ENCODE assay signal across 22 cellular contexts in the genomic region with DNA sequence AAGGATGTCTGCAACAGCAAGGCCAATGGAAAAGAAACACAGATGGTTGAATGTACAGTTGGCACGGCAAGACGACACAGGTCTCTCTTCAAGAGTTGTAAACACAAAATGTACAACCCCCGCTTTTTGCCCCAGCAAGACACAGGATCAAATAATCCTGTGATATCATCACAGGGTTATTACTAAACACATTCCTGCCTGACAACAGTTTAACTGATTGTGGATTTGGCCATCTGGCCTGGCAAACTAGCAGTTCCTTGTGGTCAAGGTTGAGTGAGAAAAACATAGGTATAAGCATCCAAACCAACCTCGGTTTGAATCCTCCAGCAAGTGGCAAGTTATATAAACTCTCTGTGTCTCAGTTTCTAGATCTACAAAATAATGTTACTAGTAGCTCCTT. TPM values are rescaled to one million over a fixed set of nuclear protein-coding genes. Genes with fewer than 3 reads are reported as not detected.
DNase-seq lines count a peak whose midpoint lies in the region; TF ChIP-seq lines count a peak whose summit lies in the region.
"Had no signal": no experiment of that assay in that cellular context is flagged by ENCODE, and none has a peak within 500 bp of the region (broad histone marks: within the 10 kb centered on the region; RNA-seq: fewer than 3 reads in every experiment).

No MANE protein-coding gene starts in this region.

- TF ChIP-seq CTCF in AG04450 (IDR thresholded peaks at IDR 0.05; ENCODE audit: low read depth, low read length) (no peak), fibroblast of the aortic adventitia (IDR thresholded peaks at IDR 0.05; ENCODE audit: insufficient read depth, low read length) (no peak)

- H3K4me3 ChIP-seq in AG04450 (ENCODE audit: low read depth, low read length) (no peak overlapping the region), fibroblast of the aortic adventitia (ENCODE audit: low read depth, low read length) (no peak overlapping the region)
- H3K4me3 ChIP-seq: BLaER1 had no signal

- peak overlapping the region; percentile 47 for H3K27ac ChIP-seq in AG04450 (ENCODE audit: low read depth, low read length)
- H3K27ac ChIP-seq: BLaER1 had no signal

- H3K9me3 ChIP-seq in AG04450 (ENCODE audit: control insufficient read depth, insufficient read depth, low read length) = no peaks in the 10 kb centered on the region
- H3K9me3 ChIP-seq: BLaER1 had no signal

- CTCF ChIA-PET in AG04450 (lab: Charles Lee) = interaction anchor here (1.4 kb wide), 1 partner anchor 74 kb away, joined by 3 read pairs; no protein-coding TSS in a partner anchor

- POLR2A ChIA-PET in AG04450 (lab: Yijun Ruan, JAX) = no interaction called here

- DNase-seq in AG04450 (ENCODE audit: low read depth, low spot score) (peak; percentile 39), NCI-H524 (lab: John Stamatoyannopoulos, UW) (peak; percentile 31 to 75), fibroblast of the aortic adventitia (ENCODE audit: low read depth) (peak; percentile 18), renal cortical epithelial cell (ENCODE audit: low read depth) (peak; percentile 54), NCI-H1048 (lab: John Stamatoyannopoulos, UW) (no peak), COR-L47 (lab: John Stamatoyannopoulos, UW) (no peak), NCI-H2196 treated with DMSO at 0.1 percent for 48 hours (lab: John Stamatoyannopoulos, UW; ENCODE audit: unreplicated experiment) (no peak)
- DNase-seq: Calu3; CD4-positive, alpha-beta memory T cell; GOT3; Karpas-422; NCI-H1092; NCI-H146; NCI-H2081; NCI-H510A; PC-3; RPMI8226; SHP77 treated with DMSO at 0.1 percent for 48 hours had no signal

- no peaks in the 10 kb centered on the region for H3K27me3 ChIP-seq in AG04450 (ENCODE audit: control insufficient read depth, insufficient read depth, low read length)
- H3K27me3 ChIP-seq: BLaER1 had no signal

RNA-seq across cellular contexts. Expression of gene PARP16, which starts 23.4 kb away (rescaled TPM):
- 4.5 and 5.3 TPM in 2 replicates for polyA plus RNA-seq in AG04450 (2011; rRNA removed)
- 4.1 and 4.6 TPM in 2 replicates for polyA minus RNA-seq in AG04450 (2011; rRNA and poly(A)+ RNA removed)
- total RNA-seq in fibroblast of the aortic adventitia (ENCODE audit: low replicate concordance) (2.0 and 4.7 TPM in 2 replicates), renal cortical epithelial cell (1.7 and 4.0 TPM in 2 replicates)

RNA-seq across cellular contexts. Expression of gene RNU5A-1, which starts 32.5 kb away (rescaled TPM):
- not detected in 2 replicates for polyA plus RNA-seq in AG04450 (2011; rRNA removed)
- polyA minus RNA-seq in AG04450 (2011; rRNA and poly(A)+ RNA removed) = under 0.01 TPM in 2 replicates
- total RNA-seq in fibroblast of the aortic adventitia (ENCODE audit: low replicate concordance) (not detected in 2 replicates), renal cortical epithelial cell (not detected in 2 replicates)
- total RNA-seq: A172; Calu3; CD4-positive, alpha-beta memory T cell; MCF 10A; PC-3 had no signal
- polyA plus RNA-seq: CD4-positive, alpha-beta memory T cell; IgD-negative memory B cell had no signal

RNA-seq across cellular contexts. Expression of gene RNU5B-1, which starts 41.2 kb away (rescaled TPM):
- polyA plus RNA-seq in AG04450 (2011; rRNA removed) = not detected in 2 replicates
- under 0.01 TPM in 2 replicates for polyA minus RNA-seq in AG04450 (2011; rRNA and poly(A)+ RNA removed)
- not detected in 2 replicates for total RNA-seq in fibroblast of the aortic adventitia (ENCODE audit: low replicate concordance)
- total RNA-seq in renal cortical epithelial cell = not detected in 2 replicates
- total RNA-seq: A172, MCF 10A, PC-3 had no signal
- polyA plus RNA-seq: CD4-positive, alpha-beta memory T cell; IgD-negative memory B cell had no signal

RNA-seq across cellular contexts. Expression of gene CILP, which starts 52.0 kb away (rescaled TPM):
- 0.52 and 0.61 TPM in 2 replicates for polyA plus RNA-seq in AG04450 (2011; rRNA removed)
- polyA minus RNA-seq in AG04450 (2011; rRNA and poly(A)+ RNA removed) = 0.35 and 0.41 TPM in 2 replicates
- total RNA-seq in fibroblast of the aortic adventitia (ENCODE audit: low replicate concordance) (under 0.01 and 0.16 TPM in 2 replicates), renal cortical epithelial cell (under 0.01 and 0.40 TPM in 2 replicates)
- total RNA-seq: A172, MCF 10A, PC-3 had no signal
- polyA plus RNA-seq: CD4-positive, alpha-beta memory T cell; IgD-negative memory B cell had no signal

Comparison
In these comparisons a context has a peak if more than half of its experiments do, and no peak if none do; other contexts are left out.
1. DNase-seq: peak in AG04450 (single experiment), NCI-H524 (2 of 2), fibroblast of the aortic adventitia (single experiment) and renal cortical epithelial cell (single experiment); none in NCI-H1048 (single experiment), COR-L47 (single experiment) and NCI-H2196 treated with DMSO at 0.1 percent for 48 hours (single experiment).